In the genomic region with DNA sequence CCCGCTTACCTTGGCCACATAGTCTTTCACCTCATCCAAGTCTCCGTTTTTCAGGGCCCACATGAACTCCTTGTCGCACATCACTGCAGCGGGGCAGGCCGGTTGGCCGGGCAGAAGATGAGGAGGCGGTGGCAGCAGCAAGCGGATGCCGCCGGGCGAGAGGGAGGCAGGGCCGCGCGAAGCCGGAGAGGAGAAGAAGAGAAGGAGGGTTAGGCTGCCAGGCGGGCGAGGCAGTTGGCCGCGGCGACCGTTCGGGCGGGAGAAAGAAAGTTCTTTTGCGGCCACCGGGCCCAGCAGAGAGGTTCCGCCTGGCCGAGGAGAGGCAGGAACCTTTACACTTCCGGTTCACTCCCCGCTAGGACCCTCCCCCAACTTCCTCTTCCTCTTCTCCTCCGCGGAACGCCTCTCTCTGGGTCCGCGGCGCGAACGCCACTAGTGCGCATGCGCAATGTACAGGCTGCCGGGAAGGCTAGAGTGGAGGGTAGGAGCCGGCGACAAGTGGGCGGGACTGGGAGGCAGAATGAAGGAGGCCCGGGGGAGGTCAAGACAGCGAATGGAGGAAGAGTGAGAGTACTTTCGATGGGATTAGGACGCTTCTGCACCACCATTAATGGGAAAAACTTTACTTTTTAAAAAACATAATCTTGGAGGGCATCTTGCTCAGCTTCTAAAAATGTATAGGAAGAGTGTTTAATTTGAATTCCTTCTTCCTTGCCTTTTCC, we compare ENCODE assay signal across 1 cellular context.
TF ChIP-seq lines count a peak whose summit lies in the region.

A gene with protein sequence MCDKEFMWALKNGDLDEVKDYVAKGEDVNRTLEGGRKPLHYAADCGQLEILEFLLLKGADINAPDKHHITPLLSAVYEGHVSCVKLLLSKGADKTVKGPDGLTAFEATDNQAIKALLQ (minus strand): TSS at position 340 of the 722 bp plus-strand sequence. CDS start 259 bp downstream, at position 81.

TF ChIP-seq in liver, 16 proteins besides CTCF, POLR2A, EP300 and RAD21 (continued from another document):
- TF ChIP-seq, protein P1, sequence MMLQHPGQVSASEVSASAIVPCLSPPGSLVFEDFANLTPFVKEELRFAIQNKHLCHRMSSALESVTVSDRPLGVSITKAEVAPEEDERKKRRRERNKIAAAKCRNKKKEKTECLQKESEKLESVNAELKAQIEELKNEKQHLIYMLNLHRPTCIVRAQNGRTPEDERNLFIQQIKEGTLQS (IDR thresholded peaks at IDR 0.05): no peak
- TF ChIP-seq TAF1 (conservative IDR thresholded peaks at IDR 0.05): peak; percentile 32
